Comparison of ENCODE assay signal across 1 cellular context in the genomic region with DNA sequence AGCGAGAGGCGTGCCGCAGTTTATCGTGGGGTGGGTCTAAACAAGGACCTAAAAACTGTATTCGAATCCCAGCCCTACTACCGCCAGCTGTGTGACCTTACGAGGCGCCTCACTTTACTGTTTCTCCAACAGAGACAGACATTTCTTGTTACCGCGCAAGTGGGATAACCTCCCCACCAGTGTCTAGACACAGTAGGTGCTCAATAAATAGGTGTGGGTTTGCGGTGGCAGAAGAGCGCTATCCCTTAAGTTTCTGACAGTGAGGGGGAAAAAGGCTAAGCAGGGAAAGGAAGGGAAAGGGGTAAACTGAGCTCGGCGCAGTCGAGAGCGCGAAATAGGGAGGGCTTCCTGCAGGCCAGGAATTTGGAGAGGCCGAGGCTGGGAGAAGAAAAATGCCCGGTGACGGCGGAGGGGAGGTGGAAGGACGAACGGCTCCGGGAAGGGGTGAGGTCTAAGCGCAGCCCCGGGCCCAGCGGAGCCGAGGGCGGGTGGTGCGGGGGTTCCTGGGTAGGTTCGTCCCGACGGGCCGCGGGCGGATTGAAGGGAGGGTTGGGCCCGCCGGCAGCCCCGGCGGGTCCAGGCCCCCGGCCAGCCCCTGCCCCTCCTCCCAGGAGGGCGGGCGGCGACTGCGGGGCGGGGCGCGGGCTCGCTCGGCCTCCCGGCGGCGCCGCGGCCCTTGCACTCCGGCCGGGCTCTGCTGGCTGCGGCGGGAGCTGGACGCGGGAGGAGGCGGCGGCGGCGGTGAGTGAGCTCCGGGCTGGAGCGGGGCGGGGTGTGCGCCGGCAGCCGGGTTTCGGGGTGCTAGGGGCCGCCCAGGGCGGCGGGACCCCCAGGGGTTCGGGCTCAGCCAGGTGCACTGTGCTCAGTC.
A peak's percentile ranks its signal among the peaks of the same experiment; 100 is the strongest.
TF ChIP-seq lines count a peak whose summit lies in the region.

A gene with protein sequence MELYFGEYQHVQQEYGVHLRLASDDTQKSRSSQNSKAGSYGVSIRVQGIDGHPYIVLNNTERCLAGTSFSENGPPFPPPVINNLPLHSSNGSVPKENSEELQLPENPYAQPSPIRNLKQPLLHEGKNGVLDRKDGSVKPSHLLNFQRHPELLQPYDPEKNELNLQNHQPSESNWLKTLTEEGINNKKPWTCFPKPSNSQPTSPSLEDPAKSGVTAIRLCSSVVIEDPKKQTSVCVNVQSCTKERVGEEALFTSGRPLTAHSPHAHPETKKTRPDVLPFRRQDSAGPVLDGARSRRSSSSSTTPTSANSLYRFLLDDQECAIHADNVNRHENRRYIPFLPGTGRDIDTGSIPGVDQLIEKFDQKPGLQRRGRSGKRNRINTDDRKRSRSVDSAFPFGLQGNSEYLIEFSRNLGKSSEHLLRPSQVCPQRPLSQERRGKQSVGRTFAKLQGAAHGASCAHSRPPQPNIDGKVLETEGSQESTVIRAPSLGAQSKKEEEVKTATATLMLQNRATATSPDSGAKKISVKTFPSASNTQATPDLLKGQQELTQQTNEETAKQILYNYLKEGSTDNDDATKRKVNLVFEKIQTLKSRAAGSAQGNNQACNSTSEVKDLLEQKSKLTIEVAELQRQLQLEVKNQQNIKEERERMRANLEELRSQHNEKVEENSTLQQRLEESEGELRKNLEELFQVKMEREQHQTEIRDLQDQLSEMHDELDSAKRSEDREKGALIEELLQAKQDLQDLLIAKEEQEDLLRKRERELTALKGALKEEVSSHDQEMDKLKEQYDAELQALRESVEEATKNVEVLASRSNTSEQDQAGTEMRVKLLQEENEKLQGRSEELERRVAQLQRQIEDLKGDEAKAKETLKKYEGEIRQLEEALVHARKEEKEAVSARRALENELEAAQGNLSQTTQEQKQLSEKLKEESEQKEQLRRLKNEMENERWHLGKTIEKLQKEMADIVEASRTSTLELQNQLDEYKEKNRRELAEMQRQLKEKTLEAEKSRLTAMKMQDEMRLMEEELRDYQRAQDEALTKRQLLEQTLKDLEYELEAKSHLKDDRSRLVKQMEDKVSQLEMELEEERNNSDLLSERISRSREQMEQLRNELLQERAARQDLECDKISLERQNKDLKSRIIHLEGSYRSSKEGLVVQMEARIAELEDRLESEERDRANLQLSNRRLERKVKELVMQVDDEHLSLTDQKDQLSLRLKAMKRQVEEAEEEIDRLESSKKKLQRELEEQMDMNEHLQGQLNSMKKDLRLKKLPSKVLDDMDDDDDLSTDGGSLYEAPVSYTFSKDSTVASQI (plus strand): TSS at position 679 of the 868 bp plus-strand sequence. CDS start 61,495 bp downstream, outside the sequence.

TF ChIP-seq in HepG2, 621 proteins besides CTCF, POLR2A, EP300 and RAD21 (continued from another document):
- TF ChIP-seq PHF8 (CRISPR knock-in tag; IDR thresholded peaks at IDR 0.05), result peak; percentile 36; the same call in 1 of the 2 replicates
- no peak for TF ChIP-seq ZNF207 (IDR thresholded peaks at IDR 0.05; ENCODE audit: borderline replicate concordance)
- TF ChIP-seq, protein P1, sequence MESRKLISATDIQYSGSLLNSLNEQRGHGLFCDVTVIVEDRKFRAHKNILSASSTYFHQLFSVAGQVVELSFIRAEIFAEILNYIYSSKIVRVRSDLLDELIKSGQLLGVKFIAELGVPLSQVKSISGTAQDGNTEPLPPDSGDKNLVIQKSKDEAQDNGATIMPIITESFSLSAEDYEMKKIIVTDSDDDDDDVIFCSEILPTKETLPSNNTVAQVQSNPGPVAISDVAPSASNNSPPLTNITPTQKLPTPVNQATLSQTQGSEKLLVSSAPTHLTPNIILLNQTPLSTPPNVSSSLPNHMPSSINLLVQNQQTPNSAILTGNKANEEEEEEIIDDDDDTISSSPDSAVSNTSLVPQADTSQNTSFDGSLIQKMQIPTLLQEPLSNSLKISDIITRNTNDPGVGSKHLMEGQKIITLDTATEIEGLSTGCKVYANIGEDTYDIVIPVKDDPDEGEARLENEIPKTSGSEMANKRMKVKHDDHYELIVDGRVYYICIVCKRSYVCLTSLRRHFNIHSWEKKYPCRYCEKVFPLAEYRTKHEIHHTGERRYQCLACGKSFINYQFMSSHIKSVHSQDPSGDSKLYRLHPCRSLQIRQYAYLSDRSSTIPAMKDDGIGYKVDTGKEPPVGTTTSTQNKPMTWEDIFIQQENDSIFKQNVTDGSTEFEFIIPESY (CRISPR knock-in tag; IDR thresholded peaks at IDR 0.05), result peak; percentile 65
- TF ChIP-seq POLR2G (IDR thresholded peaks at IDR 0.05; ENCODE audit: low read depth, low read length), result peak; percentile 66
- TF ChIP-seq GABPB1 (CRISPR knock-in tag; IDR thresholded peaks at IDR 0.05), result peak; percentile 25; the same call in 1 of the 2 replicates
- TF ChIP-seq, protein P2, sequence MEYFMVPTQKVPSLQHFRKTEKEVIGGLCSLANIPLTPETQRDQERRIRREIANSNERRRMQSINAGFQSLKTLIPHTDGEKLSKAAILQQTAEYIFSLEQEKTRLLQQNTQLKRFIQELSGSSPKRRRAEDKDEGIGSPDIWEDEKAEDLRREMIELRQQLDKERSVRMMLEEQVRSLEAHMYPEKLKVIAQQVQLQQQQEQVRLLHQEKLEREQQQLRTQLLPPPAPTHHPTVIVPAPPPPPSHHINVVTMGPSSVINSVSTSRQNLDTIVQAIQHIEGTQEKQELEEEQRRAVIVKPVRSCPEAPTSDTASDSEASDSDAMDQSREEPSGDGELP (IDR thresholded peaks at IDR 0.05; ENCODE audit: borderline replicate concordance, low read depth), result no peak
- TF ChIP-seq ZBTB38 (CRISPR knock-in tag; IDR thresholded peaks at IDR 0.05), result 0 out of 2 replicates have a peak, but pooled peaks have one; percentile 34
